8 cellular contexts compared by ENCODE assay signal in the genomic region with DNA sequence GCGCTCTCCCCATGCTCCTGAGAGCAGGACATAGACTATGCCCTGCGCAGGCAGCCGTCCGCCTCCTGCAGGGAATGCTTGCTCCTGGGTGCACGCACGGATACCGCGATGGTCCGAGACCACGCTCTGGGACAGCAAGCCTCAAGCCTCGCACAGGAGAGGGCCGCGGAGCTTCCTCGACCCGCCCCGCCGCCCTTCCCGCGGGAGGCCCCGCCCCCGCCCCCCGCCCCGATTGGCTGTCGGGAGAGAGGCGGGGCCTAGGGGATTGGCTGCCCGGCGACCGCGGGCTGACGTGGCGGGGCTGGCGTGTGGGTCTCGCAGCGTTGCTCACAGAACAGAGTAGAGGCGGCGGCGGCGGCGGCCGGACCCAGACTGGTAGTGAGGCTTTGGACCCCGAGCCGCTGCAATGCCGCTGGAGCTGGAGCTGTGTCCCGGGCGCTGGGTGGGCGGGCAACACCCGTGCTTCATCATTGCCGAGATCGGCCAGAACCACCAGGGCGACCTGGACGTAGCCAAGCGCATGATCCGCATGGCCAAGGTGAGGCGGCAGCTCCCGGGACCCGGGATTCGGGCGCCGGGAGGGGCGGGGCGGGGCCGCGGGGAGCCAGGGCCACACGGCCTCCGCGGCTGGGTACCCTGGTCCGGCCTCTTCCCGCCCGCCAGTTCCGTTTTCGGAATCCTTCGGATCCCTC. TPM values are rescaled to one million over a fixed set of nuclear protein-coding genes. Genes with fewer than 3 reads are reported as not detected.
A peak's percentile ranks its signal among the peaks of the same experiment; 100 is the strongest.
DNase-seq lines count a peak whose midpoint lies in the region; ATAC-seq and TF ChIP-seq lines count a peak whose summit lies in the region.

A gene with protein sequence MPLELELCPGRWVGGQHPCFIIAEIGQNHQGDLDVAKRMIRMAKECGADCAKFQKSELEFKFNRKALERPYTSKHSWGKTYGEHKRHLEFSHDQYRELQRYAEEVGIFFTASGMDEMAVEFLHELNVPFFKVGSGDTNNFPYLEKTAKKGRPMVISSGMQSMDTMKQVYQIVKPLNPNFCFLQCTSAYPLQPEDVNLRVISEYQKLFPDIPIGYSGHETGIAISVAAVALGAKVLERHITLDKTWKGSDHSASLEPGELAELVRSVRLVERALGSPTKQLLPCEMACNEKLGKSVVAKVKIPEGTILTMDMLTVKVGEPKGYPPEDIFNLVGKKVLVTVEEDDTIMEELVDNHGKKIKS (plus strand): TSS at position 330 of the 692 bp plus-strand sequence. CDS start 77 bp downstream, at position 407.

- no peaks in the 10 kb centered on the region for H3K27me3 ChIP-seq in CD4-positive, CD25-positive, alpha-beta regulatory T cell (ENCODE audit: control insufficient read depth, insufficient read depth, low read length)
- no peaks in the 10 kb centered on the region for H3K27me3 ChIP-seq in liver (ENCODE audit: control insufficient read depth in 4 of 4, insufficient read depth in 4 of 4, low read length in 3 of 4)

- H3K9me3 Mint-ChIP-seq in CD4-positive, CD25-positive, alpha-beta regulatory T cell: no peaks in the 10 kb centered on the region
- no peaks in the 10 kb centered on the region for H3K9me3 Mint-ChIP-seq in activated CD4-positive, alpha-beta memory T cell treated with anti-CD3 and anti-CD28 coated beads for 36 hours

- peak within 1 kb of the TSS; percentile 94 to 100 (median 96) for H3K4me3 Mint-ChIP-seq in CD4-positive, CD25-positive, alpha-beta regulatory T cell
- H3K4me3 Mint-ChIP-seq in activated CD4-positive, alpha-beta memory T cell treated with anti-CD3 and anti-CD28 coated beads for 36 hours: peak within 1 kb of the TSS; percentile 92

- TF ChIP-seq CTCF in liver (IDR thresholded peaks at IDR 0.05; ENCODE audit: low read depth, low read length, missing input control): no peak

- peaks cover 5% of the 10 kb centered on the region for H3K36me3 ChIP-seq in CD4-positive, CD25-positive, alpha-beta regulatory T cell (ENCODE audit: control insufficient read depth, insufficient read depth, low read length)
- H3K36me3 ChIP-seq in liver (ENCODE audit: control insufficient read depth in 4 of 4, insufficient read depth in 3 of 4, low read depth in 1 of 4, low read length in 3 of 4): peaks cover 0 to 5% (median 3%) of the 10 kb centered on the region in 4 donors

- H3K4me1 Mint-ChIP-seq in CD4-positive, CD25-positive, alpha-beta regulatory T cell: peaks cover 8 to 31% (median 14%) of the 10 kb centered on the region in 4 donors
- peaks cover 19% of the 10 kb centered on the region for H3K4me1 Mint-ChIP-seq in activated CD4-positive, alpha-beta memory T cell treated with anti-CD3 and anti-CD28 coated beads for 36 hours (ENCODE audit: low read depth)

- CTCF ChIA-PET in activated CD4-positive, alpha-beta memory T cell treated with anti-CD3 and anti-CD28 coated beads for 36 hours (lab: Charles Lee): interaction anchor here (0.9 to 3.3 kb wide), 7 partner anchors 11 to 156 kb away, joined by 3 to 18 read pairs (median 6); a partner anchor contains a TSS

- POLR2A ChIA-PET in activated CD4-positive, alpha-beta memory T cell treated with anti-CD3 and anti-CD28 coated beads for 36 hours (lab: Charles Lee): interaction anchor here (0.6 to 4.0 kb wide), 16 partner anchors 10 to 199 kb away, joined by 3 to 36 read pairs (median 4); a partner anchor contains a TSS

- peak within 1 kb of the TSS; percentile 57 to 80 for H3K9ac ChIP-seq in liver (ENCODE audit: low read depth in 1 of 2, low read length in 2 of 2)

- peak; percentile 94 to 96 for ATAC-seq in CD4-positive, CD25-positive, alpha-beta regulatory T cell (ENCODE audit: low read depth in 2 of 2)
- ATAC-seq in GM19438 (IDR thresholded peaks at IDR 0.05; ENCODE audit: low read depth, unreplicated experiment): peak; percentile 94
- ATAC-seq in HG03571 (IDR thresholded peaks at IDR 0.05; ENCODE audit: unreplicated experiment): peak; percentile 91

- H3K4me1 ChIP-seq in CD4-positive, CD25-positive, alpha-beta regulatory T cell (ENCODE audit: control insufficient read depth, insufficient read depth, low read length, poor library complexity, severe bottlenecking): peaks cover 20% of the 10 kb centered on the region
- H3K4me1 ChIP-seq in liver (ENCODE audit: control insufficient read depth in 4 of 4, insufficient read depth in 4 of 4, low read length in 3 of 4): peaks cover 0 to 13% (median 3%) of the 10 kb centered on the region in 4 donors

- TF ChIP-seq RAD21 in liver (IDR thresholded peaks at IDR 0.05): no peak

- peak within 1 kb of the TSS; percentile 86 for H3K27ac ChIP-seq in CD4-positive, CD25-positive, alpha-beta regulatory T cell (ENCODE audit: insufficient read depth, low read length, poor library complexity, severe bottlenecking)
- H3K27ac ChIP-seq in liver (ENCODE audit: low read depth in 1 of 2, low read length in 2 of 2): peak within 1 kb of the TSS; percentile 87 to 88

- peak within 1 kb of the TSS; percentile 84 for H3K4me3 ChIP-seq in CD4-positive, CD25-positive, alpha-beta regulatory T cell (ENCODE audit: low read depth, low read length)
- peak within 1 kb of the TSS; percentile 77 to 87 (median 87) for H3K4me3 ChIP-seq in liver (ENCODE audit: low read depth in 1 of 3, low read length in 3 of 3)

- peak within 1 kb of the TSS; percentile 96 to 99 (median 98) for H3K27ac Mint-ChIP-seq in CD4-positive, CD25-positive, alpha-beta regulatory T cell
- peak within 1 kb of the TSS; percentile 91 for H3K27ac Mint-ChIP-seq in activated CD4-positive, alpha-beta memory T cell treated with anti-CD3 and anti-CD28 coated beads for 36 hours

- H3K36me3 Mint-ChIP-seq in CD4-positive, CD25-positive, alpha-beta regulatory T cell: peaks cover 6% of the 10 kb centered on the region
- H3K36me3 Mint-ChIP-seq in activated CD4-positive, alpha-beta memory T cell treated with anti-CD3 and anti-CD28 coated beads for 36 hours: peaks cover 5% of the 10 kb centered on the region

- under 1% methylated on average over 72 of the region's 72 CpGs for WGBS in liver

- no peaks in the 10 kb centered on the region for H3K9me3 ChIP-seq in CD4-positive, CD25-positive, alpha-beta regulatory T cell (ENCODE audit: control insufficient read depth in 2 of 2, low read length in 2 of 2)
- no peaks in the 10 kb centered on the region for H3K9me3 ChIP-seq in liver (ENCODE audit: control insufficient read depth in 4 of 4, low read length in 3 of 4)

- DNase-seq in CD4-positive, CD25-positive, alpha-beta regulatory T cell: peak; percentile 88 to 93 (median 90)
- DNase-seq in NCI-H82 treated with DMSO at 0.1 percent for 48 hours (lab: John Stamatoyannopoulos, UW; ENCODE audit: unreplicated experiment): peak; percentile 87
- DNase-seq in activated CD4-positive, alpha-beta memory T cell treated with anti-CD3 and anti-CD28 coated beads for 36 hours: peak; percentile 95
- peak in 1 of 2 donors; percentile 98 for DNase-seq in dermis microvascular lymphatic vessel endothelial cell (ENCODE audit: low read depth in 2 of 2)
- peak; percentile 91 for DNase-seq in stimulated activated CD4-positive, alpha-beta T cell treated with anti-CD3 and anti-CD28 coated beads, Interleukin-4, amount 100 ng/mL, for 1 hour

- intact Hi-C loops in activated CD4-positive, alpha-beta memory T cell treated with anti-CD3 and anti-CD28 coated beads for 36 hours (cut with micrococcal nuclease): loop anchor here (1.0 to 5.0 kb wide), 7 partner anchors 11 to 198 kb away; a partner anchor contains a TSS

- no peaks in the 10 kb centered on the region for H3K27me3 Mint-ChIP-seq in CD4-positive, CD25-positive, alpha-beta regulatory T cell
- no peaks in the 10 kb centered on the region for H3K27me3 Mint-ChIP-seq in activated CD4-positive, alpha-beta memory T cell treated with anti-CD3 and anti-CD28 coated beads for 36 hours

TF ChIP-seq in liver, 16 proteins besides CTCF, POLR2A, EP300 and RAD21 (continues in another document):
- TF ChIP-seq HNF4A (conservative IDR thresholded peaks at IDR 0.05): peak; percentile 9 to 67
- TF ChIP-seq GABPA (IDR thresholded peaks at IDR 0.05 in 1 of 2, conservative IDR thresholded peaks at IDR 0.05 in 1 of 2): no peak
- TF ChIP-seq RXRA (IDR thresholded peaks at IDR 0.05): no peak
- peak; percentile 9 for TF ChIP-seq SP1 (IDR thresholded peaks at IDR 0.05)
- TF ChIP-seq EGR1 (IDR thresholded peaks at IDR 0.05; ENCODE audit: low read depth in 2 of 2): peak in 1 of 2 donors; percentile 24
- TF ChIP-seq, protein P1, sequence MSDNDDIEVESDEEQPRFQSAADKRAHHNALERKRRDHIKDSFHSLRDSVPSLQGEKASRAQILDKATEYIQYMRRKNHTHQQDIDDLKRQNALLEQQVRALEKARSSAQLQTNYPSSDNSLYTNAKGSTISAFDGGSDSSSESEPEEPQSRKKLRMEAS (IDR thresholded peaks at IDR 0.05): no peak
- TF ChIP-seq, protein P2, sequence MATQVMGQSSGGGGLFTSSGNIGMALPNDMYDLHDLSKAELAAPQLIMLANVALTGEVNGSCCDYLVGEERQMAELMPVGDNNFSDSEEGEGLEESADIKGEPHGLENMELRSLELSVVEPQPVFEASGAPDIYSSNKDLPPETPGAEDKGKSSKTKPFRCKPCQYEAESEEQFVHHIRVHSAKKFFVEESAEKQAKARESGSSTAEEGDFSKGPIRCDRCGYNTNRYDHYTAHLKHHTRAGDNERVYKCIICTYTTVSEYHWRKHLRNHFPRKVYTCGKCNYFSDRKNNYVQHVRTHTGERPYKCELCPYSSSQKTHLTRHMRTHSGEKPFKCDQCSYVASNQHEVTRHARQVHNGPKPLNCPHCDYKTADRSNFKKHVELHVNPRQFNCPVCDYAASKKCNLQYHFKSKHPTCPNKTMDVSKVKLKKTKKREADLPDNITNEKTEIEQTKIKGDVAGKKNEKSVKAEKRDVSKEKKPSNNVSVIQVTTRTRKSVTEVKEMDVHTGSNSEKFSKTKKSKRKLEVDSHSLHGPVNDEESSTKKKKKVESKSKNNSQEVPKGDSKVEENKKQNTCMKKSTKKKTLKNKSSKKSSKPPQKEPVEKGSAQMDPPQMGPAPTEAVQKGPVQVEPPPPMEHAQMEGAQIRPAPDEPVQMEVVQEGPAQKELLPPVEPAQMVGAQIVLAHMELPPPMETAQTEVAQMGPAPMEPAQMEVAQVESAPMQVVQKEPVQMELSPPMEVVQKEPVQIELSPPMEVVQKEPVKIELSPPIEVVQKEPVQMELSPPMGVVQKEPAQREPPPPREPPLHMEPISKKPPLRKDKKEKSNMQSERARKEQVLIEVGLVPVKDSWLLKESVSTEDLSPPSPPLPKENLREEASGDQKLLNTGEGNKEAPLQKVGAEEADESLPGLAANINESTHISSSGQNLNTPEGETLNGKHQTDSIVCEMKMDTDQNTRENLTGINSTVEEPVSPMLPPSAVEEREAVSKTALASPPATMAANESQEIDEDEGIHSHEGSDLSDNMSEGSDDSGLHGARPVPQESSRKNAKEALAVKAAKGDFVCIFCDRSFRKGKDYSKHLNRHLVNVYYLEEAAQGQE (IDR thresholded peaks at IDR 0.05): peak; percentile 70
- peak; percentile 79 for TF ChIP-seq TAF1 (conservative IDR thresholded peaks at IDR 0.05)
- TF ChIP-seq YY1 (IDR thresholded peaks at IDR 0.05): no peak

RNA-seq across cellular contexts. Expression of the gene that starts here (rescaled TPM):
- total RNA-seq in CD4-positive, CD25-positive, alpha-beta regulatory T cell: 51.4 TPM
- 10 to 100 TPM; 34.4 to 44.7 (median 36.4) TPM for polyA plus RNA-seq in CD4-positive, CD25-positive, alpha-beta regulatory T cell
- total RNA-seq in activated CD4-positive, alpha-beta memory T cell treated with anti-CD3 and anti-CD28 coated beads for 36 hours: 10 to 100 TPM; 48.4 to 51.9 TPM
- total RNA-seq in dermis microvascular lymphatic vessel endothelial cell: 72.8 and 77.8 TPM in 2 replicates
- total RNA-seq in liver: 10 to 100 TPM; 23.4 to 55.4 TPM
- 10 to 100 TPM; 33.4 to 52.2 TPM for polyA plus RNA-seq in liver
